ENCODE assay signal across 1 cellular context in genomic region chr1:58886611-58887010, GRCh38.
TF ChIP-seq lines count a peak whose summit lies in the region.

No MANE protein-coding gene starts in this region.

TF ChIP-seq in K562, 482 proteins besides CTCF, POLR2A, EP300 and RAD21 (continued from another document):
- TF ChIP-seq PATZ1 (CRISPR knock-in tag; IDR thresholded peaks at IDR 0.05; ENCODE audit: borderline replicate concordance) (no peak), ZBTB9 (CRISPR knock-in tag; IDR thresholded peaks at IDR 0.05) (no peak), CBX3 (IDR thresholded peaks at IDR 0.05; ENCODE audit: borderline replicate concordance in 1 of 2, low read length in 2 of 2) (no peak), TAF1 (IDR thresholded peaks at IDR 0.05; ENCODE audit: control insufficient read depth, extremely low read depth, insufficient read depth, low read length, severe bottlenecking) (no peak), CBFB (CRISPR knock-in tag; IDR thresholded peaks at IDR 0.05) (no peak), CREB3L1 (IDR thresholded peaks at IDR 0.05; ENCODE audit: borderline replicate concordance, low read depth) (no peak), HINFP (tag; conservative IDR thresholded peaks at IDR 0.05; ENCODE audit: low read depth) (no peak)
